22 cellular contexts compared by ENCODE assay signal in genomic region chr10:64036306-64036930, GRCh38.
DNase-seq lines count a peak whose midpoint lies in the region; ATAC-seq, FAIRE-seq and TF ChIP-seq lines count a peak whose summit lies in the region.
"Had no signal": no experiment of that assay in that cellular context is flagged by ENCODE, and none has a peak within 500 bp of the region (broad histone marks: within the 10 kb centered on the region; RNA-seq: fewer than 3 reads in every experiment).

No MANE protein-coding gene starts in this region.

- TF ChIP-seq EP300 in HepG2 (IDR thresholded peaks at IDR 0.05; ENCODE audit: low read depth in 2 of 2, low read length in 2 of 2): no peak
- no peak for TF ChIP-seq EP300 in HepG2 (CRISPR knock-in tag; IDR thresholded peaks at IDR 0.05; ENCODE audit: borderline replicate concordance)

- peak overlapping the region in 7 of 12 donors; percentile 19 to 32 (median 27) for H3K4me3 ChIP-seq in heart left ventricle
- no peak overlapping the region for H3K4me3 ChIP-seq in HepG2 (replicated peaks in 1 of 3; ENCODE audit: insufficient read depth in 1 of 3, low read depth in 2 of 3, low read length in 3 of 3)
- H3K4me3 ChIP-seq: colonic mucosa, SJSA1, vagina had no signal

- H2AFZ ChIP-seq in HepG2 (ENCODE audit: low read length): no peak overlapping the region

- POLR2A ChIA-PET in HepG2 (lab: Yijun Ruan, JAX): no interaction called here

- WGBS in heart left ventricle, 4 donors: 48 to 58% (median 51%) methylated on average over 10 of the region's 10 CpGs
- 29% methylated on average over 10 of the region's 10 CpGs for WGBS in HepG2 (ENCODE audit: low lambda C conversion rate)

- intact Hi-C loops in heart left ventricle (cut with DNase I): loop anchor here in 1 of 10 donors (5.0 kb wide), 1 partner anchor 164 kb away; no protein-coding TSS in a partner anchor
- intact Hi-C loops in Right ventricle myocardium superior (cut with DNase I): no loop called here
- intact Hi-C loops in HepG2 (cut with micrococcal nuclease; ENCODE audit: unreplicated experiment): no loop called here

- no peaks in the 10 kb centered on the region for H4K20me1 ChIP-seq in HepG2 (ENCODE audit: insufficient read depth, low read length)

- H3K9ac ChIP-seq in HepG2 (ENCODE audit: insufficient read depth, low read depth, low read length): no peak overlapping the region

- H3K27me3 ChIP-seq in heart left ventricle: peaks cover 0 to 8% (median 0%) of the 10 kb centered on the region in 9 donors
- H3K27me3 ChIP-seq in HepG2 (ENCODE audit: control insufficient read depth in 1 of 2, insufficient read depth in 2 of 2, low read length in 2 of 2): peaks cover 0 to 10% of the 10 kb centered on the region in 2 experiments; a peak in 2 of 5 replicates
- H3K27me3 ChIP-seq: colonic mucosa, stomach, vagina had no signal

- no peak for TF ChIP-seq POLR2A in heart left ventricle (IDR thresholded peaks at IDR 0.05)
- TF ChIP-seq POLR2A in HepG2 (IDR thresholded peaks at IDR 0.05; ENCODE audit: insufficient read depth in 1 of 2, low read depth in 2 of 2, low read length in 2 of 2): no peak

- DNase-seq in heart left ventricle (no peak), Right ventricle myocardium superior (no peak), cerebellar nuclear complex (lab: John Stamatoyannopoulos, UW) (peak; percentile 45 to 80), midbrain (lab: John Stamatoyannopoulos, UW) (peak; percentile 13), superior temporal gyrus (ENCODE audit: extremely low spot score) (peak; percentile 64), NCI-H1436 treated with DMSO at 0.1 percent for 48 hours (lab: John Stamatoyannopoulos, UW) (no peak), HepG2 (ENCODE audit: low spot score) (no peak)
- DNase-seq: amniotic stem cell; CD8-positive, alpha-beta memory T cell; colonic mucosa; glutamatergic neuron; KG1; NCI-H1436; NCI-H446 treated with DMSO at 0.1 percent for 48 hours; stimulated activated CD4-positive, alpha-beta T cell treated with anti-CD3 and anti-CD28 coated beads, Interleukin-1b, Interleukin-23, amount 100 ng/mL, for 48 hours; stomach; T-helper 9 cell had no signal

- H3K36me3 ChIP-seq in heart left ventricle (no peaks in the 10 kb centered on the region), HepG2 (replicated peaks in 1 of 2; ENCODE audit: control insufficient read depth in 1 of 2, insufficient read depth in 2 of 2, low read length in 2 of 2) (no peaks in the 10 kb centered on the region)
- H3K36me3 ChIP-seq: colonic mucosa, SJSA1, stomach, vagina had no signal

- TF ChIP-seq CTCF in heart left ventricle (IDR thresholded peaks at IDR 0.05) (no peak), HepG2 (CRISPR knock-in tag; IDR thresholded peaks at IDR 0.05) (no peak)

- H3K4me1 ChIP-seq in heart left ventricle (peaks cover 0 to 23% (median 5%) of the 10 kb centered on the region in 12 donors), HepG2 (ENCODE audit: insufficient read depth, low read length) (peaks cover 7% of the 10 kb centered on the region; the same call in 1 of the 2 replicates)
- H3K4me1 ChIP-seq: SJSA1 had no signal

- no peaks in the 10 kb centered on the region for H3K9me3 ChIP-seq in heart left ventricle
- no peaks in the 10 kb centered on the region for H3K9me3 ChIP-seq in HepG2 (ENCODE audit: low read length)
- H3K9me3 ChIP-seq: colonic mucosa, SJSA1, stomach, vagina had no signal

- H3K27ac ChIP-seq in heart left ventricle (peak overlapping the region in 3 of 12 donors; percentile 6 to 50 (median 41)), HepG2 (ENCODE audit: extremely low read length, insufficient read depth, low read length) (no peak overlapping the region)
- H3K27ac ChIP-seq: colonic mucosa, SJSA1, vagina had no signal

- in situ Hi-C loops in HepG2 (cut with HindIII; ENCODE audit: extremely low pct_ligation_motif_present, low pct_unique_long_range_greater_than_20kb): no loop called here

- no peak for FAIRE-seq in HepG2 (lab: Jason Lieb, UNC)

- no TSS peak for BruUV-seq in HepG2 (replicated peaks; lab: Mats Ljungman, UMichigan)

- H3K79me2 ChIP-seq in HepG2 (ENCODE audit: insufficient read depth, low read length): no peaks in the 10 kb centered on the region

- H3K4me2 ChIP-seq in HepG2 (ENCODE audit: low read depth, low read length): no peak overlapping the region

- TF ChIP-seq RAD21 in HepG2 (CRISPR knock-in tag; IDR thresholded peaks at IDR 0.05): no peak

- peak in 1 of 4 donors; percentile 8 for ATAC-seq in heart left ventricle
- no peak for ATAC-seq in Right ventricle myocardium superior (ENCODE audit: poor library complexity)
- no peak for ATAC-seq in HepG2
- ATAC-seq in GM18861 (IDR thresholded peaks at IDR 0.05; ENCODE audit: unreplicated experiment): no peak
- ATAC-seq: activated CD4-positive, CD25-positive, alpha-beta regulatory T cell treated with anti-CD3 and anti-CD28 coated beads, Interleukin-2, amount 50 U/mL, for 24 hours; HCT116 had no signal

- CTCF ChIA-PET in HepG2 (lab: Yijun Ruan, JAX; ENCODE audit: low intra/inter-chr PET ratio, low total read pairs): no interaction called here

TF ChIP-seq in HepG2, 621 proteins besides CTCF, POLR2A, EP300 and RAD21:
- no peak for TF ChIP-seq ZNF646 (CRISPR knock-in tag; IDR thresholded peaks at IDR 0.05)
- TF ChIP-seq PATZ1 (CRISPR knock-in tag; IDR thresholded peaks at IDR 0.05): no peak
- TF ChIP-seq SETDB1 (CRISPR knock-in tag; IDR thresholded peaks at IDR 0.05; ENCODE audit: borderline replicate concordance): no peak
- TF ChIP-seq ZNF629 (CRISPR knock-in tag; conservative IDR thresholded peaks at IDR 0.05): no peak

Comparison
In these comparisons a context has a peak if more than half of its experiments do, and no peak if none do; other contexts are left out.
1. DNase-seq: peak in cerebellar nuclear complex (2 of 2), midbrain (single experiment) and superior temporal gyrus (single experiment); none in heart left ventricle (0 of 5), Right ventricle myocardium superior (single experiment), NCI-H1436 treated with DMSO at 0.1 percent for 48 hours (single experiment) and HepG2 (single experiment).
2. H3K4me3 ChIP-seq: peak in heart left ventricle (7 of 12); none in HepG2 (0 of 3).